ENCODE assay signal across 25 cellular contexts in genomic region chr12:62656576-62657362, GRCh38.
DNase-seq lines count a peak whose midpoint lies in the region; ATAC-seq lines count a peak whose summit lies in the region.
"Had no signal": no experiment of that assay in that cellular context is flagged by ENCODE, and none has a peak within 500 bp of the region (broad histone marks: within the 10 kb centered on the region; RNA-seq: fewer than 3 reads in every experiment).

No MANE protein-coding gene starts in this region.

- H2BK120ac ChIP-seq in neuronal stem cell (ENCODE audit: low read depth, low read length), result no peak overlapping the region

- DNase-seq in globus pallidus (ENCODE audit: low spot score), result peak; percentile 51
- no peak for DNase-seq in neuronal stem cell (ENCODE audit: low spot score)
- no peak for DNase-seq in putamen (ENCODE audit: low spot score)
- no peak for DNase-seq in D341Med (ENCODE audit: low spot score)
- DNase-seq in inferior parietal cortex (ENCODE audit: extremely low spot score), result no peak
- DNase-seq: activated CD4-positive, alpha-beta memory T cell treated with anti-CD3 and anti-CD28 coated beads, Interleukin-2, amount 10 ng/mL, durations not matched to agents 7 days and 5 days; activated CD8-positive, alpha-beta memory T cell treated with anti-CD3 and anti-CD28 coated beads, Interleukin-2, amount 50 U/mL, for 48 hours; EL; left cardiac atrium; mesenchymal stem cell; NCI-H1092; NCI-H524 treated with DMSO at 0.1 percent for 48 hours; retina; RPMI8226; stimulated activated naive CD8-positive, alpha-beta T cell treated with anti-CD3 and anti-CD28 coated beads, Interleukin-15, amount 100 ng/mL, for 72 hours had no signal

- no peaks in the 10 kb centered on the region for H3K79me1 ChIP-seq in neuronal stem cell (ENCODE audit: low read depth, low read length)

- no peaks in the 10 kb centered on the region for H3K36me3 ChIP-seq in HUES48 (ENCODE audit: control insufficient read depth, insufficient read depth, low read length)
- H3K36me3 ChIP-seq in neuronal stem cell (replicated peaks in 1 of 2; ENCODE audit: control insufficient read depth in 2 of 2, insufficient read depth in 2 of 2, low read length in 2 of 2), result no peaks in the 10 kb centered on the region
- H3K36me3 ChIP-seq: ascending aorta, thyroid gland had no signal

- no peak overlapping the region for H2AK5ac ChIP-seq in neuronal stem cell (ENCODE audit: low read depth, low read length)

- H3K18ac ChIP-seq in neuronal stem cell (ENCODE audit: low read length), result peak overlapping the region; percentile 81

- no CpG with 5 or more reads among the region's 6 CpGs for WGBS in neuronal stem cell (ENCODE audit: extremely low coverage in 2 of 2, insufficient read length in 2 of 2, insufficient replicate concordance in 1 of 2), 2 donors

- no peak for ATAC-seq in GM18502 (IDR thresholded peaks at IDR 0.05; ENCODE audit: poor library complexity, unreplicated experiment)
- ATAC-seq: activated CD4-positive, CD25-positive, alpha-beta regulatory T cell treated with anti-CD3 and anti-CD28 coated beads, Interleukin-2, amount 50 U/mL, for 24 hours; activated naive CD4-positive, alpha-beta T cell treated with anti-CD3 and anti-CD28 coated beads, Interleukin-2, amount 50 U/mL, for 72 hours; activated T-helper 17 cell treated with anti-CD3 and anti-CD28 coated beads, Interleukin-2, amount 50 U/mL, for 72 hours; left cardiac atrium; stimulated activated naive CD8-positive, alpha-beta T cell treated with anti-CD3 and anti-CD28 coated beads, Interleukin-15, amount 100 ng/mL, for 72 hours had no signal

- H3K4me3 ChIP-seq in HUES48 (ENCODE audit: low read depth, low read length) (no peak overlapping the region), neuronal stem cell (ENCODE audit: low read length in 2 of 2) (no peak overlapping the region)
- H3K4me3 ChIP-seq: ascending aorta, skin epidermis, thyroid gland had no signal

- H3K14ac ChIP-seq in neuronal stem cell (ENCODE audit: low read length), result no peak overlapping the region

- H2AFZ ChIP-seq in neuronal stem cell (ENCODE audit: low read length), result no peak overlapping the region

- H3K23ac ChIP-seq in neuronal stem cell (ENCODE audit: low read depth, low read length, poor library complexity), result no peak overlapping the region

- peak overlapping the region; percentile 71 for H3K27ac ChIP-seq in HUES48 (ENCODE audit: low read depth, low read length)
- H3K27ac ChIP-seq in angular gyrus (ENCODE audit: low read depth, low read length), result peak overlapping the region; percentile 2
- H3K27ac ChIP-seq in neuronal stem cell (replicated peaks; ENCODE audit: low read length), result peak overlapping the region; percentile 6
- H3K27ac ChIP-seq: ascending aorta, epithelial cell of prostate had no signal

- H3K9ac ChIP-seq in HUES48 (ENCODE audit: low read depth, low read length) (no peak overlapping the region), neuronal stem cell (ENCODE audit: low read depth, low read length, poor library complexity) (no peak overlapping the region)

- H2BK12ac ChIP-seq in neuronal stem cell (ENCODE audit: low read length), result peak overlapping the region; percentile 76

- H3K27me3 ChIP-seq in HUES48 (ENCODE audit: control insufficient read depth, insufficient read depth, low read length) (peaks cover 35% of the 10 kb centered on the region), neuronal stem cell (ENCODE audit: control insufficient read depth in 3 of 3, insufficient read depth in 3 of 3, low read depth in 1 of 3, low read length in 3 of 3) (no peaks in the 10 kb centered on the region)
- H3K27me3 ChIP-seq: ascending aorta, thyroid gland had no signal

- H3K4me2 ChIP-seq in neuronal stem cell (ENCODE audit: insufficient read depth, low read length, poor library complexity, severe bottlenecking), result no peak overlapping the region

- no peak overlapping the region for H3K4ac ChIP-seq in neuronal stem cell (ENCODE audit: low read length)

- H3K4me1 ChIP-seq in HUES48 (ENCODE audit: control insufficient read depth, insufficient read depth, low read length), result peaks cover 88% of the 10 kb centered on the region
- peaks cover 44 to 58% of the 10 kb centered on the region in 2 donors for H3K4me1 ChIP-seq in neuronal stem cell (ENCODE audit: control insufficient read depth in 2 of 2, insufficient read depth in 1 of 2, low read depth in 1 of 2, low read length in 2 of 2)

- H4K91ac ChIP-seq in neuronal stem cell (ENCODE audit: low read depth, low read length, poor library complexity), result no peak overlapping the region

- H4K8ac ChIP-seq in neuronal stem cell (ENCODE audit: low read depth, low read length), result no peak overlapping the region

- no peak overlapping the region for H2BK15ac ChIP-seq in neuronal stem cell (ENCODE audit: low read length)

- no peak overlapping the region for H2BK5ac ChIP-seq in neuronal stem cell (ENCODE audit: low read length)

- H3K9me3 ChIP-seq in HUES48 (ENCODE audit: control insufficient read depth, insufficient read depth, low read length) (no peaks in the 10 kb centered on the region), neuronal stem cell (replicated peaks in 1 of 2; ENCODE audit: control insufficient read depth in 2 of 2, insufficient read depth in 1 of 2, low read depth in 1 of 2, low read length in 2 of 2) (peaks cover 0 to 10% of the 10 kb centered on the region in 2 donors)
- H3K9me3 ChIP-seq: ascending aorta, thyroid gland had no signal

Comparison
In these comparisons a context has a peak if more than half of its experiments do, and no peak if none do; other contexts are left out.
1. H3K27ac ChIP-seq: peak in every context shown above with its lines; median percentile 71 in HUES48; 6 in neuronal stem cell; 2 in angular gyrus.